ENCODE assay signal across 8 cellular contexts in genomic region chr6:111997078-111997862, GRCh38. TPM values are rescaled to one million over a fixed set of nuclear protein-coding genes. Genes with fewer than 3 reads are reported as not detected.
DNase-seq lines count a peak whose midpoint lies in the region; ATAC-seq and TF ChIP-seq lines count a peak whose summit lies in the region.

No MANE protein-coding gene starts in this region.

- H3K9me3 ChIP-seq in uterus = no peaks in the 10 kb centered on the region

- H3K27me3 Mint-ChIP-seq in GM23338 (ENCODE audit: insufficient read depth, low read depth, poor library complexity) (no peaks in the 10 kb centered on the region), progenitor cell of endocrine pancreas (peaks cover 30% of the 10 kb centered on the region)

- 0 out of 2 replicates have a peak, but pooled peaks cover 3% of the 10 kb centered on the region for H3K9me2 ChIP-seq in GM23338 (ENCODE audit: insufficient read depth)

- ATAC-seq in GM23338 (peak; percentile 99), Right ventricle myocardium superior (ENCODE audit: poor library complexity) (peak; percentile 96)

- peaks cover 19% of the 10 kb centered on the region for H3K4me1 Mint-ChIP-seq in GM23338
- H3K4me1 Mint-ChIP-seq in progenitor cell of endocrine pancreas (ENCODE audit: low read depth) = peaks cover 8% of the 10 kb centered on the region

- no peak overlapping the region for H3K27ac ChIP-seq in GM23338 (ENCODE audit: low read depth)
- peak overlapping the region; percentile 47 to 74 for H3K27ac ChIP-seq in uterus

- H2AFZ ChIP-seq in GM23338 = peak overlapping the region; percentile 76; the same call in 1 of the 2 replicates

- no peaks in the 10 kb centered on the region for H3F3A ChIP-seq in GM23338 (replicated peaks; ENCODE audit: low read depth)

- H3K4me1 ChIP-seq in GM23338 (ENCODE audit: insufficient read depth) (peaks cover 14% of the 10 kb centered on the region), uterus (no peaks in the 10 kb centered on the region)

- H3K9me3 Mint-ChIP-seq in GM23338 (no peaks in the 10 kb centered on the region), progenitor cell of endocrine pancreas (ENCODE audit: low read depth) (no peaks in the 10 kb centered on the region)

- H3K36me3 ChIP-seq in GM23338 (ENCODE audit: insufficient read depth) = no peaks in the 10 kb centered on the region
- no peaks in the 10 kb centered on the region for H3K36me3 ChIP-seq in uterus

- no peaks in the 10 kb centered on the region for H4K20me1 ChIP-seq in GM23338 (replicated peaks; ENCODE audit: insufficient read depth)

- intact Hi-C loops in Right ventricle myocardium superior (cut with DNase I) (loop anchor here (2.0 to 10.0 kb wide), 2 partner anchors 122 to 286 kb away; partner anchors contain the start of gene FYN), uterus (cut with DNase I; ENCODE audit: low total_unique reads) (loop anchor here (2.0 kb wide), 1 partner anchor 286 kb away; no protein-coding TSS in a partner anchor)

- TF ChIP-seq CTCF in GM23338 (conservative IDR thresholded peaks at IDR 0.05; ENCODE audit: low read depth in 2 of 2) (peak; percentile 94 to 98), progenitor cell of endocrine pancreas (IDR thresholded peaks at IDR 0.05; ENCODE audit: unreplicated experiment) (peak; percentile 90), uterus (IDR thresholded peaks at IDR 0.05) (peak; percentile 86 to 96 (median 92))

- no peaks in the 10 kb centered on the region for H3K79me2 ChIP-seq in GM23338 (replicated peaks; ENCODE audit: insufficient read depth)

- peak in 1 of 2 donors; percentile 10 for TF ChIP-seq POLR2A in uterus (IDR thresholded peaks at IDR 0.05)

- DNase-seq in DMS153 (lab: John Stamatoyannopoulos, UW) (peak; percentile 83), GM23338 (ENCODE audit: low spot score) (peak; percentile 87), NCI-H1105 treated with DMSO at 0.1 percent for 48 hours (lab: John Stamatoyannopoulos, UW) (peak; percentile 89), SKM-1 treated with dmso at 0.1 percent for 144 hours (lab: John Stamatoyannopoulos, UW; ENCODE audit: unreplicated experiment) (peak; percentile 62), Right ventricle myocardium superior (peak; percentile 84), progenitor cell of endocrine pancreas (ENCODE audit: low spot score, unreplicated experiment) (peak; percentile 65), uterus (peak; percentile 83 to 86)
- DNase-seq in activated naive CD4-positive, alpha-beta T cell treated with anti-CD3 and anti-CD28 coated beads, Interleukin-2, amount 50 U/mL, for 16 hours = peak; percentile 77

- no peak overlapping the region for H3K27ac Mint-ChIP-seq in GM23338
- no peak overlapping the region for H3K27ac Mint-ChIP-seq in progenitor cell of endocrine pancreas

- H3K27me3 ChIP-seq in GM23338 (ENCODE audit: insufficient read depth) (no peaks in the 10 kb centered on the region), uterus (no peaks in the 10 kb centered on the region)

- peak overlapping the region; percentile 18; the same call in 1 of the 3 replicates for H3K4me3 Mint-ChIP-seq in GM23338
- no peak overlapping the region for H3K4me3 Mint-ChIP-seq in progenitor cell of endocrine pancreas (ENCODE audit: low read depth)

- peak overlapping the region; percentile 34; the same call in 1 of the 2 replicates for H3K4me3 ChIP-seq in GM23338
- H3K4me3 ChIP-seq in uterus = peak overlapping the region in 1 of 2 donors; percentile 7

- H3K36me3 Mint-ChIP-seq in GM23338 (ENCODE audit: low read depth) (no peaks in the 10 kb centered on the region), progenitor cell of endocrine pancreas (ENCODE audit: insufficient read depth) (no peaks in the 10 kb centered on the region)

- peak overlapping the region; percentile 68 for H3K4me2 ChIP-seq in GM23338

TF ChIP-seq in GM23338, 12 proteins besides CTCF, POLR2A, EP300 and RAD21 (continues in another document):
- TF ChIP-seq EZH2phosphoT487 (IDR thresholded peaks at IDR 0.05; ENCODE audit: unreplicated experiment) (no peak), ZNF331 (CRISPR knock-in tag; IDR thresholded peaks at IDR 0.05; ENCODE audit: low read depth) (no peak), ETS1 (IDR thresholded peaks at IDR 0.05) (no peak), JUNB (IDR thresholded peaks at IDR 0.05; ENCODE audit: unreplicated experiment) (no peak), REST (IDR thresholded peaks at IDR 0.05; ENCODE audit: unreplicated experiment) (no peak), STAT1 (IDR thresholded peaks at IDR 0.05; ENCODE audit: unreplicated experiment) (no peak), POLR2AphosphoS5 (IDR thresholded peaks at IDR 0.05; ENCODE audit: low read depth) (no peak)

RNA-seq across cellular contexts. Expression of gene CCN6, which starts 56.6 kb away (rescaled TPM):
- total RNA-seq in GM23338 (2014; rRNA removed; shearing (Covaris generic)) = not detected in 2 replicates
- polyA plus RNA-seq in GM23338 (2016; fragmentation: Nextera tagmentation; extraction: Ambion mirVana) = 0.65 and 0.73 TPM in 2 replicates
- total RNA-seq in Right ventricle myocardium superior (not detected), progenitor cell of endocrine pancreas (not detected in 2 replicates), uterus (not detected)
